8 cellular contexts compared by ENCODE assay signal in the genomic region with DNA sequence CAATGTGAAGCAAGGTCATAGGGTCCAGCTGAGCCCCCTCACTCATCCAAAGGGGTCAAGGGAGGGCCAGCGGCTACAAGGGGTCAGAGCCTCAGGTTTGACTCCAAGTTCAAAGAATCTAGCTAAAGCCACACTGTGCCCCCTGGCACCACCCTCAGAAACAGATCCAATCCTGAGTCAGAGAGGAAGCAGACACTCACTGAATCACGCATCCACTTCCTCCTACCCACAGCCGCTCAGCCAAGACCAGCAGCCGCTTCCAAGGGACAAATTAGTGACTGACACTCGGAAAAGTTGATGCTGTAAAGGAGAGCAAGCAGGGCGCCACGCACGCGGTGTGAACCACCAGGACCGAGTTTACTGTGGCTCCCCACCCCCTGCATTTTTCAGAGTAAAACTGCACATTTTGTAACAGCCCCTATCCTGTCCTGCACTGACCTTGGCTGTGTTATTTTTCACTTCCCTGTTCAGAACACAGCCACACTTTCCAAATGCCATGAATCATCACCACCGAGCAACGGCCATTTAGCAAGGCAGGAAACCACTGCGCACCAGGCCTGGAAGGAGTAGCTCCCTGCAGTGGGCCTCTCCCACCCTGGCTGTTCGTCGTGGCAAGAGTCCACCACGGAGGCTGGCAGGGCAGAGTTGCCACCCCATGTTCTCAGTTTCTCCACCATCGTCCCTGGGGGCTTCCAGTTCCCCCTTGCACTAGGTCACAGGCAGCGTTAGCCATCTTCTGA.
DNase-seq lines count a peak whose midpoint lies in the region; ATAC-seq lines count a peak whose summit lies in the region.

No MANE protein-coding gene starts in this region.

- peaks cover 46% of the 10 kb centered on the region for H3K4me1 ChIP-seq in effector memory CD4-positive, alpha-beta T cell (ENCODE audit: control insufficient read depth, insufficient read depth, low read length, poor library complexity, severe bottlenecking)
- peaks cover 39% of the 10 kb centered on the region for H3K4me1 ChIP-seq in muscle layer of colon (ENCODE audit: insufficient read depth, low read length)

- H3K27ac Mint-ChIP-seq in activated CD4-positive, alpha-beta memory T cell treated with anti-CD3 and anti-CD28 coated beads, Interleukin-2, amount 10 ng/mL, durations not matched to agents 7 days and 5 days, result peak overlapping the region; percentile 94

- ATAC-seq in GM21360 (IDR thresholded peaks at IDR 0.05; ENCODE audit: unreplicated experiment), result peak; percentile 31

- peaks cover 11% of the 10 kb centered on the region for H3K36me3 Mint-ChIP-seq in activated CD4-positive, alpha-beta memory T cell treated with anti-CD3 and anti-CD28 coated beads, Interleukin-2, amount 10 ng/mL, durations not matched to agents 7 days and 5 days (ENCODE audit: low read depth)

- no peaks in the 10 kb centered on the region for H3K9me3 Mint-ChIP-seq in activated CD4-positive, alpha-beta memory T cell treated with anti-CD3 and anti-CD28 coated beads, Interleukin-2, amount 10 ng/mL, durations not matched to agents 7 days and 5 days

- CTCF ChIA-PET in activated CD4-positive, alpha-beta memory T cell treated with anti-CD3 and anti-CD28 coated beads, Interleukin-2, amount 10 ng/mL, durations not matched to agents 7 days and 5 days (lab: Charles Lee), result interaction anchor here (0.9 to 2.2 kb wide), 6 partner anchors 9 to 369 kb away, joined by 3 to 7 read pairs (median 4); no protein-coding TSS in a partner anchor

- POLR2A ChIA-PET in activated CD4-positive, alpha-beta memory T cell treated with anti-CD3 and anti-CD28 coated beads, Interleukin-2, amount 10 ng/mL, durations not matched to agents 7 days and 5 days (lab: Charles Lee), result interaction anchor here (0.6 to 7.8 kb wide), 23 partner anchors 9 to 380 kb away, joined by 3 to 89 read pairs (median 9); a partner anchor contains a TSS

- peak overlapping the region; percentile 87 for H3K27ac ChIP-seq in effector memory CD4-positive, alpha-beta T cell (ENCODE audit: insufficient read depth, low read length, poor library complexity, severe bottlenecking)
- H3K27ac ChIP-seq in muscle layer of colon (ENCODE audit: low read depth, low read length), result peak overlapping the region; percentile 70

- no peak overlapping the region for H3K9ac ChIP-seq in muscle layer of colon (ENCODE audit: low read length)

- H3K4me3 ChIP-seq in MG63, result no peak overlapping the region
- no peak overlapping the region for H3K4me3 ChIP-seq in effector memory CD4-positive, alpha-beta T cell (ENCODE audit: insufficient read depth, low read depth, low read length, poor library complexity, severe bottlenecking)
- H3K4me3 ChIP-seq in muscle layer of colon (ENCODE audit: low read depth in 1 of 2, low read length in 2 of 2), result peak overlapping the region in 1 of 2 donors; percentile 14

- no peaks in the 10 kb centered on the region for H3K27me3 ChIP-seq in MG63
- no peaks in the 10 kb centered on the region for H3K27me3 ChIP-seq in effector memory CD4-positive, alpha-beta T cell (replicated peaks; ENCODE audit: control insufficient read depth, insufficient read depth, low read length, poor library complexity, severe bottlenecking)
- no peaks in the 10 kb centered on the region for H3K27me3 ChIP-seq in muscle layer of colon (ENCODE audit: control insufficient read depth in 1 of 2, insufficient read depth in 2 of 2, low read length in 2 of 2)

- peaks cover 88% of the 10 kb centered on the region for H3K4me1 Mint-ChIP-seq in activated CD4-positive, alpha-beta memory T cell treated with anti-CD3 and anti-CD28 coated beads, Interleukin-2, amount 10 ng/mL, durations not matched to agents 7 days and 5 days

- DNase-seq in AG08396 (ENCODE audit: low spot score), result peak; percentile 70
- peak; percentile 99 for DNase-seq in MG63
- peak; percentile 83 for DNase-seq in activated CD4-positive, alpha-beta memory T cell treated with anti-CD3 and anti-CD28 coated beads, Interleukin-2, amount 10 ng/mL, durations not matched to agents 7 days and 5 days
- peak; percentile 36 to 63 (median 59) for DNase-seq in effector memory CD4-positive, alpha-beta T cell
- DNase-seq in stimulated activated CD8-positive, alpha-beta memory T cell treated with anti-CD3 and anti-CD28 coated beads, Interleukin-7, amount 100 ng/mL, for 1 hour (ENCODE audit: low read depth in 2 of 2), result peak; percentile 24 to 33
- no peak for DNase-seq in SK-N-DZ (ENCODE audit: low spot score)

- H3K4me3 Mint-ChIP-seq in activated CD4-positive, alpha-beta memory T cell treated with anti-CD3 and anti-CD28 coated beads, Interleukin-2, amount 10 ng/mL, durations not matched to agents 7 days and 5 days, result peak overlapping the region; percentile 71

- H3K36me3 ChIP-seq in MG63 (no peaks in the 10 kb centered on the region), muscle layer of colon (ENCODE audit: insufficient read depth, low read length) (no peaks in the 10 kb centered on the region)
- H3K36me3 ChIP-seq in effector memory CD4-positive, alpha-beta T cell (ENCODE audit: control insufficient read depth, insufficient read depth, low read length), result no peaks in the 10 kb centered on the region

- no peaks in the 10 kb centered on the region for H3K27me3 Mint-ChIP-seq in activated CD4-positive, alpha-beta memory T cell treated with anti-CD3 and anti-CD28 coated beads, Interleukin-2, amount 10 ng/mL, durations not matched to agents 7 days and 5 days

- H3K9me3 ChIP-seq in MG63 (no peaks in the 10 kb centered on the region), muscle layer of colon (ENCODE audit: low read length) (no peaks in the 10 kb centered on the region)
- no peaks in the 10 kb centered on the region for H3K9me3 ChIP-seq in effector memory CD4-positive, alpha-beta T cell (ENCODE audit: control insufficient read depth, low read length)
